In the genomic region with DNA sequence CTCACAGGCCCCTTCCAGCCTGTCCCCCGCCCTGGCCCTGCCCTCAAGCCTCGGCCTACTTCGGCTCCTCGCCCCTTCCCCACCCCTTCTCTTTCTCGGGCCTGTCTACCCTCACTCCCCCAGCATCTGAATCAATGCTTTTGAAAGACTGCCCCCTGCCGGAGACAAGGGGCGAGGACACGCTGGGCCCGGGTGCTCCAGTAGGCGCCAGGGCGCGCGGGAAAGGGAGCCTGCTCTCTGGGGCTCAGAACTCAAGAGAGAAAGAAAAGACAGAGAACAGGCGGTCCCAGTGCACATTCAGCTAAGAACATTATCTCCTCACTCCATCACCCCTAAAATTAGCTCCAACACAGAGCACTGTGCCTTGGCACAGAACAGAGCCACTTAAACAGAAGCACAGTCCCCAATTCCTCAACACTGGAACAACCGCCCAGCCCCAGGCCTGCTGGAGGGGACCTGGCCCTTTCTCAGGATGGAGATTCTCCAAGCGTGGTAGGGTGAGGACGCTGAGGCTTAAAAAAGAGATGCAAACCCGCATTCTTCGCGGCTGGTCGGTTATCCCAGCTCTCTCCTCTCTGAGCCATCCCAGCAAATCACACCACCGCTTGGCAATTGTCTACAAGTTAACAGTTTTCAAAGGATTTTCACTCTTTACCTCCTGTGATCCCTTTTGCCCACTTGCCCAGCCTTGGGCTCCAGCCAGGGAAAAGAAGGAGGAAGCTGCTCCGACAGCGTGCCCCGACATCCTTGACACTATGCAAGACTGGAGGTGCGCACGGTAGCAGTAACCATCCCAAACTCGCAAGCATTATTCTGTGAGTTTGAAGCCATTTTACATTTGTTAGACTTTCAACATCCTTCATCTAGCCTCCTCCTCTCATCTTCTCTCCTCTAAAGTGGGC, we compare ENCODE assay signal across 8 cellular contexts. TPM values are rescaled to one million over a fixed set of nuclear protein-coding genes. Genes with fewer than 3 reads are reported as not detected.
DNase-seq lines count a peak whose midpoint lies in the region; ATAC-seq lines count a peak whose summit lies in the region.

No MANE protein-coding gene starts in this region.

- ATAC-seq in HG02798 (IDR thresholded peaks at IDR 0.05; ENCODE audit: poor library complexity, unreplicated experiment) = peak; percentile 46
- ATAC-seq in HG02981 (IDR thresholded peaks at IDR 0.05; ENCODE audit: unreplicated experiment) = no peak

- in situ Hi-C loops in Caki2 (cut with HindIII; ENCODE audit: low pct_unique_long_range_greater_than_20kb, low sequenced_read_pairs) = no loop called here

- peak; percentile 57 for DNase-seq in Caki2 (ENCODE audit: low read depth)
- DNase-seq in NCI-H774 (lab: John Stamatoyannopoulos, UW) = peak; percentile 32
- peak; percentile 59 to 70 for DNase-seq in activated CD8-positive, alpha-beta memory T cell treated with anti-CD3 and anti-CD28 coated beads for 1 hour (ENCODE audit: extremely low read depth in 1 of 2, low read depth in 1 of 2)
- peak; percentile 79 for DNase-seq in effector CD4-positive, alpha-beta T cell
- DNase-seq in medulla oblongata (ENCODE audit: extremely low spot score) = peak; percentile 90
- peak; percentile 65 to 82 (median 72) for DNase-seq in stimulated activated CD4-positive, alpha-beta T cell treated with anti-CD3 and anti-CD28 coated beads, TNF-alpha, amount 100 ng/mL, for 48 hours (ENCODE audit: low read depth in 3 of 3)

RNA-seq across cellular contexts. Expression of gene GIGYF1, which starts 2.1 kb away (rescaled TPM):
- total RNA-seq in Caki2 (2014; rRNA removed; shearing (Covaris generic); ENCODE audit: low replicate concordance) = 9.6 and 10.6 TPM in 2 replicates

RNA-seq across cellular contexts. Expression of gene POP7, which starts 14.0 kb away (rescaled TPM):
- total RNA-seq in Caki2 (2014; rRNA removed; shearing (Covaris generic); ENCODE audit: low replicate concordance) = 109 and 126 TPM in 2 replicates

RNA-seq across cellular contexts. Expression of gene GNB2, which starts 18.4 kb away (rescaled TPM):
- total RNA-seq in Caki2 (2014; rRNA removed; shearing (Covaris generic); ENCODE audit: low replicate concordance) = 116 and 179 TPM in 2 replicates

RNA-seq across cellular contexts. Expression of gene EPO, which starts 28.3 kb away (rescaled TPM):
- total RNA-seq in Caki2 (2014; rRNA removed; shearing (Covaris generic); ENCODE audit: low replicate concordance) = not detected in 2 replicates

RNA-seq across cellular contexts. Expression of gene ACTL6B, which starts 35.7 kb away (rescaled TPM):
- total RNA-seq in Caki2 (2014; rRNA removed; shearing (Covaris generic); ENCODE audit: low replicate concordance) = not detected in 2 replicates

Comparison
In these comparisons a context has a peak if more than half of its experiments do, and no peak if none do; other contexts are left out.
1. DNase-seq: peak in every context shown above with its lines; median percentile 90 in medulla oblongata; 79 in effector CD4-positive, alpha-beta T cell; 72 in stimulated activated CD4-positive, alpha-beta T cell treated with anti-CD3 and anti-CD28 coated beads, TNF-alpha, amount 100 ng/mL, for 48 hours; 64 in activated CD8-positive, alpha-beta memory T cell treated with anti-CD3 and anti-CD28 coated beads for 1 hour; 57 in Caki2; 32 in NCI-H774.